Comparison of ENCODE assay signal across 15 cellular contexts in the genomic region with DNA sequence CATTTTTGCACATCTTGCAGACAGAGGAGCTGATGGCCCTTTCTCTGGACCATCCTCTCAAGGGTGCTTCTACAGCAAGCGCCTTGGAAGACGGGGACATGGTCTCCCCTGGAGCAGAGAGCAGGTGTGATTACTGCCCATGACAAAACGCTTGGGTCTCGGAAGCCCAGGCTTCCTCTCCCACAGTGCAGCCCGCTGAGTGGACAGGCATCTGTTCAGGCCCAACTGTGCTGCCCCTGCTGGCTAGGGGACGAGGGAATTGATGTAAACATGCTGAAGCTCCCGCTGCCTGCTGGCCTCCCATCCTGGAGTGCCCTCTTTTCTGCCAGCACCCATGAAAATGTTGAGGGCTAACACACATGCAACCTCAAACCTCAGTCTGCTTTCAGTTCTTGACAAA. TPM values are rescaled to one million over a fixed set of nuclear protein-coding genes. Genes with fewer than 3 reads are reported as not detected.
DNase-seq lines count a peak whose midpoint lies in the region; ATAC-seq and TF ChIP-seq lines count a peak whose summit lies in the region.
"Had no signal": no experiment of that assay in that cellular context is flagged by ENCODE, and none has a peak within 500 bp of the region (broad histone marks: within the 10 kb centered on the region; RNA-seq: fewer than 3 reads in every experiment).

No MANE protein-coding gene starts in this region.

- no peaks in the 10 kb centered on the region for H3K36me3 Mint-ChIP-seq in GM23338 (ENCODE audit: low read depth)
- peaks cover 17 to 41% of the 10 kb centered on the region in 2 donors for H3K36me3 Mint-ChIP-seq in CD4-positive, alpha-beta memory T cell

- no peak overlapping the region for H3K4me3 ChIP-seq in AG04450 (ENCODE audit: low read depth, low read length)
- no peak overlapping the region for H3K4me3 ChIP-seq in GM23338
- H3K4me3 ChIP-seq in CD4-positive, alpha-beta memory T cell (ENCODE audit: low read length in 2 of 2) = no peak overlapping the region
- H3K4me3 ChIP-seq: HAP-1, SJSA1 had no signal

- H4K20me1 ChIP-seq in GM23338 (replicated peaks; ENCODE audit: insufficient read depth) = no peaks in the 10 kb centered on the region

- intact Hi-C loops in sciatic nerve (cut with DNase I) = no loop called here
- intact Hi-C loops in CD4-positive, alpha-beta memory T cell (cut with micrococcal nuclease) = no loop called here

- no peaks in the 10 kb centered on the region for H3F3A ChIP-seq in GM23338 (replicated peaks; ENCODE audit: low read depth)

- H3K27ac ChIP-seq in AG04450 (ENCODE audit: low read depth, low read length) = no peak overlapping the region
- H3K27ac ChIP-seq in GM23338 (ENCODE audit: low read depth) = no peak overlapping the region
- no peak overlapping the region for H3K27ac ChIP-seq in CD4-positive, alpha-beta memory T cell (ENCODE audit: low read depth, low read length)
- H3K27ac ChIP-seq: SJSA1 had no signal

- no peaks in the 10 kb centered on the region for H3K9me3 Mint-ChIP-seq in GM23338
- no peaks in the 10 kb centered on the region for H3K9me3 Mint-ChIP-seq in CD4-positive, alpha-beta memory T cell
- H3K9me3 Mint-ChIP-seq: CD14-positive monocyte had no signal

- POLR2A ChIA-PET in AG04450 (lab: Yijun Ruan, JAX) = no interaction called here
- POLR2A ChIA-PET in CD4-positive, alpha-beta memory T cell (lab: Charles Lee; ENCODE audit: partially characterized antibody) = no interaction called here

- no peak for DNase-seq in AG04450 (ENCODE audit: low read depth, low spot score)
- DNase-seq in GM23338 (ENCODE audit: low spot score) = no peak
- peak; percentile 53 for DNase-seq in islet precursor cell
- DNase-seq in sciatic nerve (ENCODE audit: low spot score) = peak; percentile 35
- no peak for DNase-seq in KBM-7
- DNase-seq in CD4-positive, alpha-beta memory T cell = no peak
- DNase-seq: ACHN, DMS79 treated with DMSO at 0.1 percent for 48 hours, NCI-H1105 treated with DMSO at 0.1 percent for 48 hours, NCI-H1930, NCI-H526 had no signal

- peak; percentile 39; the same call in 2 of the 3 replicates for ATAC-seq in GM23338
- no peak for ATAC-seq in sciatic nerve
- ATAC-seq in HG02884 (IDR thresholded peaks at IDR 0.05; ENCODE audit: unreplicated experiment) = no peak

- H3K27me3 ChIP-seq in AG04450 (ENCODE audit: control insufficient read depth, insufficient read depth, low read length) = no peaks in the 10 kb centered on the region
- no peaks in the 10 kb centered on the region for H3K27me3 ChIP-seq in GM23338 (ENCODE audit: insufficient read depth)
- H3K27me3 ChIP-seq in CD4-positive, alpha-beta memory T cell (ENCODE audit: insufficient read depth, low read length) = no peaks in the 10 kb centered on the region

- no peak overlapping the region for H3K4me2 ChIP-seq in GM23338

- no peaks in the 10 kb centered on the region for H3K4me1 ChIP-seq in GM23338 (ENCODE audit: insufficient read depth)
- H3K4me1 ChIP-seq in CD4-positive, alpha-beta memory T cell (ENCODE audit: insufficient read depth, low read length) = no peaks in the 10 kb centered on the region
- H3K4me1 ChIP-seq: HAP-1, SJSA1 had no signal

- H3K36me3 ChIP-seq in GM23338 (ENCODE audit: insufficient read depth) = no peaks in the 10 kb centered on the region
- H3K36me3 ChIP-seq in CD4-positive, alpha-beta memory T cell (ENCODE audit: insufficient read depth, low read length) = peaks cover 28% of the 10 kb centered on the region
- H3K36me3 ChIP-seq: HAP-1, SJSA1 had no signal

- H3K79me2 ChIP-seq in GM23338 (replicated peaks; ENCODE audit: insufficient read depth) = no peaks in the 10 kb centered on the region

- peak overlapping the region; percentile 7; the same call in 1 of the 2 replicates for H2AFZ ChIP-seq in GM23338

- peaks cover 5% of the 10 kb centered on the region for H3K4me1 Mint-ChIP-seq in GM23338
- H3K4me1 Mint-ChIP-seq in CD4-positive, alpha-beta memory T cell = peaks cover 0 to 4% (median 2%) of the 10 kb centered on the region in 4 donors
- H3K4me1 Mint-ChIP-seq: CD14-positive monocyte had no signal

- in situ Hi-C loops in KBM-7 (cut with MboI; ENCODE audit: low pct_unique_long_range_greater_than_20kb, low sequenced_read_pairs) = no loop called here

- H3K27ac Mint-ChIP-seq in GM23338 = no peak overlapping the region
- H3K27ac Mint-ChIP-seq in CD4-positive, alpha-beta memory T cell = peak overlapping the region in 1 of 7 donors; percentile 25

- TF ChIP-seq CTCF in AG04450 (IDR thresholded peaks at IDR 0.05; ENCODE audit: low read depth, low read length) = 0 out of 2 replicates have a peak, but pooled peaks have one; percentile 2
- peak in 1 of 2 experiments; percentile 18; a peak in 2 of 4 replicates for TF ChIP-seq CTCF in GM23338 (conservative IDR thresholded peaks at IDR 0.05; ENCODE audit: low read depth in 2 of 2)

- H3K9me2 ChIP-seq in GM23338 (ENCODE audit: insufficient read depth) = no peaks in the 10 kb centered on the region

- CTCF ChIA-PET in AG04450 (lab: Charles Lee) = no interaction called here
- CTCF ChIA-PET in CD4-positive, alpha-beta memory T cell (lab: Charles Lee; ENCODE audit: partially characterized antibody) = no interaction called here

- peaks cover 10% of the 10 kb centered on the region for H3K27me3 Mint-ChIP-seq in GM23338 (ENCODE audit: insufficient read depth, low read depth, poor library complexity)
- H3K27me3 Mint-ChIP-seq in CD4-positive, alpha-beta memory T cell = no peaks in the 10 kb centered on the region

- no peak overlapping the region for H3K4me3 Mint-ChIP-seq in GM23338
- H3K4me3 Mint-ChIP-seq in CD4-positive, alpha-beta memory T cell = no peak overlapping the region
- H3K4me3 Mint-ChIP-seq: CD14-positive monocyte had no signal

- no peaks in the 10 kb centered on the region; the same call in 1 of the 2 replicates for H3K9me3 ChIP-seq in AG04450 (ENCODE audit: control insufficient read depth, insufficient read depth, low read length)
- no peaks in the 10 kb centered on the region for H3K9me3 ChIP-seq in CD4-positive, alpha-beta memory T cell (ENCODE audit: control insufficient read depth in 1 of 2, low read length in 2 of 2)
- H3K9me3 ChIP-seq: HAP-1, SJSA1 had no signal

TF ChIP-seq in GM23338, 12 proteins besides CTCF, POLR2A, EP300 and RAD21:
- TF ChIP-seq EZH2phosphoT487 (IDR thresholded peaks at IDR 0.05; ENCODE audit: unreplicated experiment) (no peak), ZNF114 (CRISPR knock-in tag; IDR thresholded peaks at IDR 0.05) (no peak), POLR2AphosphoS5 (IDR thresholded peaks at IDR 0.05; ENCODE audit: low read depth) (no peak)
- TF ChIP-seq, protein P1, sequence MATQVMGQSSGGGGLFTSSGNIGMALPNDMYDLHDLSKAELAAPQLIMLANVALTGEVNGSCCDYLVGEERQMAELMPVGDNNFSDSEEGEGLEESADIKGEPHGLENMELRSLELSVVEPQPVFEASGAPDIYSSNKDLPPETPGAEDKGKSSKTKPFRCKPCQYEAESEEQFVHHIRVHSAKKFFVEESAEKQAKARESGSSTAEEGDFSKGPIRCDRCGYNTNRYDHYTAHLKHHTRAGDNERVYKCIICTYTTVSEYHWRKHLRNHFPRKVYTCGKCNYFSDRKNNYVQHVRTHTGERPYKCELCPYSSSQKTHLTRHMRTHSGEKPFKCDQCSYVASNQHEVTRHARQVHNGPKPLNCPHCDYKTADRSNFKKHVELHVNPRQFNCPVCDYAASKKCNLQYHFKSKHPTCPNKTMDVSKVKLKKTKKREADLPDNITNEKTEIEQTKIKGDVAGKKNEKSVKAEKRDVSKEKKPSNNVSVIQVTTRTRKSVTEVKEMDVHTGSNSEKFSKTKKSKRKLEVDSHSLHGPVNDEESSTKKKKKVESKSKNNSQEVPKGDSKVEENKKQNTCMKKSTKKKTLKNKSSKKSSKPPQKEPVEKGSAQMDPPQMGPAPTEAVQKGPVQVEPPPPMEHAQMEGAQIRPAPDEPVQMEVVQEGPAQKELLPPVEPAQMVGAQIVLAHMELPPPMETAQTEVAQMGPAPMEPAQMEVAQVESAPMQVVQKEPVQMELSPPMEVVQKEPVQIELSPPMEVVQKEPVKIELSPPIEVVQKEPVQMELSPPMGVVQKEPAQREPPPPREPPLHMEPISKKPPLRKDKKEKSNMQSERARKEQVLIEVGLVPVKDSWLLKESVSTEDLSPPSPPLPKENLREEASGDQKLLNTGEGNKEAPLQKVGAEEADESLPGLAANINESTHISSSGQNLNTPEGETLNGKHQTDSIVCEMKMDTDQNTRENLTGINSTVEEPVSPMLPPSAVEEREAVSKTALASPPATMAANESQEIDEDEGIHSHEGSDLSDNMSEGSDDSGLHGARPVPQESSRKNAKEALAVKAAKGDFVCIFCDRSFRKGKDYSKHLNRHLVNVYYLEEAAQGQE (IDR thresholded peaks at IDR 0.05; ENCODE audit: unreplicated experiment) = no peak

RNA-seq across cellular contexts. Expression of a gene that starts 14.3 kb away (rescaled TPM):
- polyA plus RNA-seq in AG04450 (2011; rRNA removed) = 3.5 and 4.4 TPM in 2 replicates
- polyA minus RNA-seq in AG04450 (2011; rRNA and poly(A)+ RNA removed) = 3.6 and 4.8 TPM in 2 replicates
- total RNA-seq in GM23338 (2014; rRNA removed; shearing (Covaris generic)) = 1.1 and 1.6 TPM in 2 replicates
- 1.9 and 2.2 TPM in 2 replicates for polyA plus RNA-seq in GM23338 (2016; fragmentation: Nextera tagmentation; extraction: Ambion mirVana)
- total RNA-seq in sciatic nerve = 9.6 TPM
- 10 to 100 TPM; 11.1 to 14.7 TPM for total RNA-seq in CD4-positive, alpha-beta memory T cell
- 10 to 100 TPM; 17.4 to 20.0 TPM for polyA plus RNA-seq in CD4-positive, alpha-beta memory T cell

Comparison
In these comparisons a context has a peak if more than half of its experiments do, and no peak if none do; other contexts are left out.
1. DNase-seq: peak in islet precursor cell (single experiment) and sciatic nerve (single experiment); none in AG04450 (single experiment), GM23338 (single experiment), KBM-7 (single experiment) and CD4-positive, alpha-beta memory T cell (0 of 5).